9 cellular contexts compared by ENCODE assay signal in genomic region chr10:68212721-68213352, GRCh38. TPM values are rescaled to one million over a fixed set of nuclear protein-coding genes. Genes with fewer than 3 reads are reported as not detected.
DNase-seq lines count a peak whose midpoint lies in the region; ATAC-seq, FAIRE-seq and TF ChIP-seq lines count a peak whose summit lies in the region.
"Had no signal": no experiment of that assay in that cellular context is flagged by ENCODE, and none has a peak within 500 bp of the region (broad histone marks: within the 10 kb centered on the region; RNA-seq: fewer than 3 reads in every experiment).

No MANE protein-coding gene starts in this region.

- no peaks in the 10 kb centered on the region for H3K27me3 ChIP-seq in CD4-positive, alpha-beta memory T cell (ENCODE audit: insufficient read depth, low read length)
- H3K27me3 ChIP-seq in SK-N-SH (ENCODE audit: insufficient read depth) (no peaks in the 10 kb centered on the region), thyroid gland (no peaks in the 10 kb centered on the region)

- peak; percentile 11 for FAIRE-seq in H54 (lab: Jason Lieb, UNC)

- TF ChIP-seq POLR2A in H54 (IDR thresholded peaks at IDR 0.05; ENCODE audit: low read depth, low read length), result no peak
- no peak for TF ChIP-seq POLR2A in thyroid gland (IDR thresholded peaks at IDR 0.05)

- H3K4me3 Mint-ChIP-seq in CD4-positive, alpha-beta memory T cell, result no peak overlapping the region

- TF ChIP-seq CTCF in SK-N-SH (IDR thresholded peaks at IDR 0.05), result peak; percentile 79
- peak in 5 of 6 experiments; percentile 24 to 55 (median 51) for TF ChIP-seq CTCF in thyroid gland (IDR thresholded peaks at IDR 0.05)

- no peaks in the 10 kb centered on the region for H3K79me2 ChIP-seq in SK-N-SH (ENCODE audit: insufficient read depth)

- TF ChIP-seq RAD21 in SK-N-SH (IDR thresholded peaks at IDR 0.05; ENCODE audit: low read length), result peak; percentile 68

- no peaks in the 10 kb centered on the region for H3K4me1 ChIP-seq in CD4-positive, alpha-beta memory T cell (ENCODE audit: insufficient read depth, low read length)
- H3K4me1 ChIP-seq in SK-N-SH (ENCODE audit: control insufficient read depth in 1 of 2, insufficient read depth in 2 of 2, low read depth in 1 of 2, low read length in 1 of 2), result no peaks in the 10 kb centered on the region
- H3K4me1 ChIP-seq in thyroid gland, result no peaks in the 10 kb centered on the region

- 51% methylated on average over 8 of the region's 8 CpGs for WGBS in SK-N-SH (ENCODE audit: low lambda C conversion rate)
- WGBS in thyroid gland, 2 donors, result 53 to 58% methylated on average over 8 of the region's 8 CpGs

- no peak overlapping the region for H3K4me3 ChIP-seq in CD4-positive, alpha-beta memory T cell (ENCODE audit: low read length in 2 of 2)
- no peak overlapping the region; a peak in 1 of 4 replicates for H3K4me3 ChIP-seq in SK-N-SH (ENCODE audit: low read depth in 2 of 2, low read length in 1 of 2)
- H3K4me3 ChIP-seq in thyroid gland (replicated peaks in 1 of 3), result no peak overlapping the region

- no peaks in the 10 kb centered on the region for H3K9me3 Mint-ChIP-seq in CD4-positive, alpha-beta memory T cell

- no peak overlapping the region for H3K27ac ChIP-seq in CD4-positive, alpha-beta memory T cell (ENCODE audit: low read depth, low read length)
- H3K27ac ChIP-seq in SK-N-SH (ENCODE audit: low read depth in 2 of 2, low read length in 1 of 2), result no peak overlapping the region
- H3K27ac ChIP-seq in thyroid gland, result no peak overlapping the region

- CTCF ChIA-PET in CD4-positive, alpha-beta memory T cell (lab: Charles Lee; ENCODE audit: partially characterized antibody), result interaction anchor here (0.6 to 2.6 kb wide), 24 partner anchors 11 to 686 kb away, joined by 3 to 41 read pairs (median 4); partner anchors contain the start of genes ATOH7, DNA2 and RUFY2
- CTCF ChIA-PET in SK-N-SH (lab: Yijun Ruan, JAX), result interaction anchor here (0.6 to 8.4 kb wide), 61 partner anchors 10 to 683 kb away, joined by 3 to 111 read pairs (median 5); partner anchors contain the start of genes ATOH7, HNRNPH3, PBLD and RUFY2

- H3K9me2 ChIP-seq in SK-N-SH, result no peaks in the 10 kb centered on the region

- H3K4me1 Mint-ChIP-seq in CD4-positive, alpha-beta memory T cell, result no peaks in the 10 kb centered on the region

- no peak for TF ChIP-seq EP300 in SK-N-SH (IDR thresholded peaks at IDR 0.05; ENCODE audit: borderline replicate concordance in 1 of 2, low read depth in 1 of 2, low read length in 1 of 2)

- POLR2A ChIA-PET in CD4-positive, alpha-beta memory T cell (lab: Charles Lee; ENCODE audit: partially characterized antibody), result interaction anchor here (0.9 kb wide), 1 partner anchor 120 kb away, joined by 3 read pairs; the partner anchor contains the start of gene PBLD
- POLR2A ChIA-PET in SK-N-SH (lab: Yijun Ruan, JAX), result interaction anchor here (1.0 kb wide), 1 partner anchor 119 kb away, joined by 3 read pairs; the partner anchor contains the start of gene HNRNPH3

- no peak overlapping the region for H3K4me2 ChIP-seq in SK-N-SH

- peak overlapping the region; percentile 37; the same call in 1 of the 2 replicates for H2AFZ ChIP-seq in SK-N-SH (ENCODE audit: low read depth)

- DNase-seq in CD4-positive, alpha-beta memory T cell, result peak in 4 of 5 donors; percentile 15 to 25 (median 17)
- no peak for DNase-seq in H54 (ENCODE audit: insufficient read length, low spot score)
- DNase-seq in SK-N-SH, result peak; percentile 37
- DNase-seq in glomerular visceral epithelial cell (ENCODE audit: extremely low spot score), result peak; percentile 50
- no peak for DNase-seq in thyroid gland
- no peak for DNase-seq in HuH-7.5 (ENCODE audit: low spot score)
- DNase-seq in middle frontal gyrus (ENCODE audit: extremely low spot score, low spot score), result no peak

- peaks cover 0 to 2% of the 10 kb centered on the region in 2 donors for H3K27me3 Mint-ChIP-seq in CD4-positive, alpha-beta memory T cell

- H4K20me1 ChIP-seq in SK-N-SH (ENCODE audit: insufficient read depth), result no peaks in the 10 kb centered on the region

- H3F3A ChIP-seq in SK-N-SH (replicated peaks; ENCODE audit: insufficient read depth), result no peaks in the 10 kb centered on the region

- no peaks in the 10 kb centered on the region for H3K9me3 ChIP-seq in CD4-positive, alpha-beta memory T cell (ENCODE audit: control insufficient read depth in 1 of 2, low read length in 2 of 2)
- H3K9me3 ChIP-seq in SK-N-SH (no peaks in the 10 kb centered on the region), thyroid gland (no peaks in the 10 kb centered on the region)

- H3K36me3 ChIP-seq in CD4-positive, alpha-beta memory T cell (ENCODE audit: insufficient read depth, low read length), result no peaks in the 10 kb centered on the region
- no peaks in the 10 kb centered on the region for H3K36me3 ChIP-seq in SK-N-SH (replicated peaks in 1 of 2; ENCODE audit: control insufficient read depth in 1 of 2, insufficient read depth in 2 of 2, low read length in 1 of 2)
- no peaks in the 10 kb centered on the region for H3K36me3 ChIP-seq in thyroid gland

- no peak overlapping the region for H3K27ac Mint-ChIP-seq in CD4-positive, alpha-beta memory T cell

- ATAC-seq in HG03520 (IDR thresholded peaks at IDR 0.05; ENCODE audit: unreplicated experiment), result no peak

- intact Hi-C loops in CD4-positive, alpha-beta memory T cell (cut with micrococcal nuclease), result loop anchor here (1.0 to 5.0 kb wide), 4 partner anchors 89 to 358 kb away; partner anchors contain the start of gene RUFY2
- intact Hi-C loops in thyroid gland (cut with DNase I), result loop anchor here (5.0 kb wide), 1 partner anchor 89 kb away; no protein-coding TSS in a partner anchor

- H3K36me3 Mint-ChIP-seq in CD4-positive, alpha-beta memory T cell, result no peaks in the 10 kb centered on the region

- H3K9ac ChIP-seq in SK-N-SH, result no peak overlapping the region

TF ChIP-seq in SK-N-SH, 30 proteins besides CTCF, POLR2A, EP300 and RAD21:
- TF ChIP-seq IRF3 (IDR thresholded peaks at IDR 0.05; ENCODE audit: low read depth, low read length) (no peak), RXRA (IDR thresholded peaks at IDR 0.05; ENCODE audit: borderline replicate concordance, low read depth) (no peak), SMC3 (IDR thresholded peaks at IDR 0.05; ENCODE audit: low read depth, low read length) (peak; percentile 56), MXI1 (IDR thresholded peaks at IDR 0.05; ENCODE audit: low read depth, low read length) (no peak)

RNA-seq across cellular contexts. Expression of gene ATOH7, which starts 19.1 kb away (rescaled TPM):
- not detected for total RNA-seq in CD4-positive, alpha-beta memory T cell
- polyA plus RNA-seq in CD4-positive, alpha-beta memory T cell, result not detected
- polyA plus RNA-seq in SK-N-SH (2012; rRNA removed), result 0.08 and 0.12 TPM in 2 replicates
- 0.08 and 0.14 TPM in 2 replicates for polyA plus RNA-seq in SK-N-SH (2012; cell fraction: cytosol; rRNA removed)
- 0.10 and 0.15 TPM in 2 replicates for polyA plus RNA-seq in SK-N-SH (2012; cell fraction: nucleus; rRNA removed)
- not detected for total RNA-seq in thyroid gland
- total RNA-seq: mononuclear cell had no signal

Comparison
In these comparisons a context has a peak if more than half of its experiments do, and no peak if none do; other contexts are left out.
1. DNase-seq: peak in CD4-positive, alpha-beta memory T cell (4 of 5), SK-N-SH (single experiment) and glomerular visceral epithelial cell (single experiment); none in H54 (single experiment), thyroid gland (0 of 2), HuH-7.5 (single experiment) and middle frontal gyrus (single experiment).